ENCODE assay signal across 8 cellular contexts in genomic region chr4:103197765-103198110, GRCh38. TPM values are rescaled to one million over a fixed set of nuclear protein-coding genes. Genes with fewer than 3 reads are reported as not detected.
DNase-seq lines count a peak whose midpoint lies in the region; ATAC-seq and TF ChIP-seq lines count a peak whose summit lies in the region.

No MANE protein-coding gene starts in this region.

- H3K27ac ChIP-seq in SJSA1: peak overlapping the region; percentile 80
- H3K27ac ChIP-seq in foreskin keratinocyte: peak overlapping the region; percentile 98
- peak overlapping the region in 1 of 2 donors; percentile 70 for H3K27ac ChIP-seq in prostate gland

- peaks cover 16% of the 10 kb centered on the region for H3K27me3 Mint-ChIP-seq in T-helper 1 cell treated with Interleukin-12 subunit alpha and Interleukin-12 subunit beta and Interleukin-4 antibody, amounts not matched to agents 30 μg/mL and 1 μg/mL, for 36 hours (ENCODE audit: low read depth)

- peak overlapping the region; percentile 91 for H3K4me3 Mint-ChIP-seq in T-helper 1 cell treated with Interleukin-12 subunit alpha and Interleukin-12 subunit beta and Interleukin-4 antibody, amounts not matched to agents 30 μg/mL and 1 μg/mL, for 36 hours

- H3K4me3 ChIP-seq in SJSA1 (peak overlapping the region; percentile 77), prostate gland (peak overlapping the region; percentile 54 to 71)

- TF ChIP-seq CTCF in foreskin keratinocyte (conservative IDR thresholded peaks at IDR 0.05) (no peak), prostate gland (IDR thresholded peaks at IDR 0.05) (no peak)

- H3K27me3 ChIP-seq in SJSA1 (replicated peaks) (no peaks in the 10 kb centered on the region), foreskin keratinocyte (no peaks in the 10 kb centered on the region), prostate gland (replicated peaks; ENCODE audit: insufficient read depth) (no peaks in the 10 kb centered on the region)

- H3K27ac Mint-ChIP-seq in T-helper 1 cell treated with Interleukin-12 subunit alpha and Interleukin-12 subunit beta and Interleukin-4 antibody, amounts not matched to agents 30 μg/mL and 1 μg/mL, for 36 hours: peak overlapping the region; percentile 99

- H3K36me3 ChIP-seq in SJSA1: peaks cover 47% of the 10 kb centered on the region
- no peaks in the 10 kb centered on the region for H3K36me3 ChIP-seq in prostate gland

- TF ChIP-seq POLR2A in prostate gland (IDR thresholded peaks at IDR 0.05): no peak
- no peak for TF ChIP-seq POLR2A in erythroblast (IDR thresholded peaks at IDR 0.05; ENCODE audit: low read length)

- WGBS in prostate gland: under 1% methylated on average over 9 of the region's 9 CpGs

- peaks cover 13% of the 10 kb centered on the region for H3K4me1 ChIP-seq in SJSA1 (replicated peaks)
- H3K4me1 ChIP-seq in foreskin keratinocyte: no peaks in the 10 kb centered on the region
- H3K4me1 ChIP-seq in prostate gland (replicated peaks): no peaks in the 10 kb centered on the region

- intact Hi-C loops in prostate gland (cut with DNase I): no loop called here

- no peaks in the 10 kb centered on the region for H3K9me3 Mint-ChIP-seq in T-helper 1 cell treated with Interleukin-12 subunit alpha and Interleukin-12 subunit beta and Interleukin-4 antibody, amounts not matched to agents 30 μg/mL and 1 μg/mL, for 36 hours

- H3K9me3 ChIP-seq in SJSA1 (replicated peaks) (no peaks in the 10 kb centered on the region), prostate gland (no peaks in the 10 kb centered on the region)

- DNase-seq in T-helper 1 cell (no peak), SJSA1 (ENCODE audit: low read depth in 1 of 2, low spot score in 2 of 2) (no peak), foreskin keratinocyte (no peak), prostate gland (ENCODE audit: low spot score) (no peak), erythroblast (lab: John Stamatoyannopoulos, UW) (no peak), AML-193 (lab: John Stamatoyannopoulos, UW) (no peak)

- peaks cover 23% of the 10 kb centered on the region for H3K36me3 Mint-ChIP-seq in T-helper 1 cell treated with Interleukin-12 subunit alpha and Interleukin-12 subunit beta and Interleukin-4 antibody, amounts not matched to agents 30 μg/mL and 1 μg/mL, for 36 hours (ENCODE audit: low read depth)

- peaks cover 24% of the 10 kb centered on the region for H3K4me1 Mint-ChIP-seq in T-helper 1 cell treated with Interleukin-12 subunit alpha and Interleukin-12 subunit beta and Interleukin-4 antibody, amounts not matched to agents 30 μg/mL and 1 μg/mL, for 36 hours (ENCODE audit: low read depth)

- ATAC-seq in HG02885 (IDR thresholded peaks at IDR 0.05; ENCODE audit: poor library complexity, unreplicated experiment) (peak; percentile 52), foreskin keratinocyte (peak; percentile 70)

RNA-seq across cellular contexts. Expression of gene CENPE, which starts 0.4 kb away (rescaled TPM):
- total RNA-seq in SJSA1 (2014; rRNA removed; shearing (Covaris generic)): 39.8 and 46.6 TPM in 2 replicates
- total RNA-seq in foreskin keratinocyte: 23.6 and 31.1 TPM in 2 replicates
- polyA plus RNA-seq in foreskin keratinocyte: 3.5 and 5.4 TPM in 2 replicates
- total RNA-seq in prostate gland: 1 to 10 TPM in 1 of 2 donors, under 1 TPM in 1; 0.87 to 4.5 TPM
